1 cellular context compared by ENCODE assay signal in the genomic region with DNA sequence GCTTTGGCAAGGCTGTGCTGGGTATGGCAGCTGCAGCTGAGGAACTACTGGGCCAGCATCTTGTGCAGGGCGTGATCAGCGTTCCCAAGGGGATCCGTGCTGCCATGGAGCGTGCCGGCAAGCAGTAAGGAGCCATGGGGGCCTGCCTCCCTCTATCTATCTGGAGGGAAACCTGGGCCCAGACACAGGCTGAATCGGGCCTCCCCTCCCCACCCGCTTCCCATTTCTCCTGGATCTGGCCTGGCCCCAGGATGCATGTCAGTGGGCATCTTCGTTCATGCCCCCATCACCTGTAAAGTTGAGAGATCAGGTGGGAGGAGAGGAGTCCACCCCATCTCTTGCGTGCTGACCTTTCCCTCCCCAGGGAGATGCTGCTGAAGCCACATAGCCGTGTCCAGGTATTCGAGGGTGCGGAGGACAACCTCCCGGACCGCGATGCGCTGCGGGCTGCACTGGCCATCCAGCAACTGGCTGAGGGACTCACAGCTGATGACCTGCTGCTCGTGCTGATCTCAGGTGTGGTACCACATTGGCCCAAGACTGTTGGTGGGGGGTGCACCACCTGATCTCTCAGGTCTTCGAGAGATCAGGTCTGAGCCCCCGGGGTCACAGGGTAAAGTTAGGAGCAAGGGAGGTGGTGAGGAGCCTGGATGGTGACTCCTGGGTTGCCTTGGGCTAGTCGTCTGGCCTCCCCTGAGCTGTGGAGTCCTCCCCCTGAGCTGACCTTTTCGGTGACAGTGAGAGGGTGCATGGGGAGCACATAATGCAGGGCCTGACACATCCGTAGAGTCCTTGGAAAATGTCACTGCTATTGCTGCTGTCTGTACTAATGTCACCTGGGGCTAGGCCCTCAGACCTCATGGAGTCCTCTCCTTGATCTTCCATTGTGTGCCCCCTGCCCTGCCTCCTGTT.
TF ChIP-seq lines count a peak whose summit lies in the region.

No MANE protein-coding gene starts in this region.

TF ChIP-seq in H1, 55 proteins besides CTCF, POLR2A, EP300 and RAD21:
- TF ChIP-seq NANOG (IDR thresholded peaks at IDR 0.05; ENCODE audit: insufficient read depth, low read depth, low read length, poor library complexity, severe bottlenecking): no peak
